Comparison of ENCODE assay signal across 11 cellular contexts in the genomic region with DNA sequence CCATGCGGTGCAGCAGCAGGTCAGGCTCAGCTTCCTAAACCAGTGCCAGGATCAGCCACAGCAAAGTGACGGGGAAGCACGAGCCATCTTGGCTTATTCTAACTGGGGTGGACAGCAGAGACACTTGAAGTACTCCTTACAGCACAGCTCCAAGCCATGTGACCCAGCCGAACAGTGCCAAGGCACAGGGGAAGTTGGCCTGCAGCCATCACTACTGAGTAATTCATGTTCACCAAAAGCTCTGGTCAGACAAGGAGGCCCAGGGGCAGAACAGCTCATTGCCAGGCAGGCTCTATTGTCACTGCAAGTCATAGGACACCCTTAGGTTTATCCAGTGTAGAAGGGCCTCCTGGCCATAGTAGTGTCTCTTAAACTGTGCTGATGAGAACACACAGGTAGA. TPM values are rescaled to one million over a fixed set of nuclear protein-coding genes. Genes with fewer than 3 reads are reported as not detected.
DNase-seq lines count a peak whose midpoint lies in the region; ATAC-seq and TF ChIP-seq lines count a peak whose summit lies in the region.
"Had no signal": no experiment of that assay in that cellular context is flagged by ENCODE, and none has a peak within 500 bp of the region (broad histone marks: within the 10 kb centered on the region; RNA-seq: fewer than 3 reads in every experiment).

No MANE protein-coding gene starts in this region.

- H3K4me1 ChIP-seq in adrenal gland (replicated peaks in 1 of 2): no peaks in the 10 kb centered on the region
- H3K4me1 ChIP-seq in thoracic aorta (ENCODE audit: control insufficient read depth in 1 of 2, low read depth in 2 of 2): peaks cover 0 to 9% of the 10 kb centered on the region in 2 donors

- DNase-seq in HT1080 (ENCODE audit: low read depth): peak; percentile 90
- peak; percentile 67 to 89 (median 85) for DNase-seq in adrenal gland
- peak; percentile 81 for DNase-seq in cardiac septum (ENCODE audit: low spot score)
- DNase-seq in thoracic aorta (ENCODE audit: low spot score): peak; percentile 11
- DNase-seq in superior temporal gyrus (ENCODE audit: extremely low spot score): no peak
- no peak for DNase-seq in lower leg skin (ENCODE audit: low spot score in 2 of 2)
- DNase-seq in omental fat pad (ENCODE audit: low spot score): no peak
- DNase-seq: NCI-H748 treated with DMSO at 0.1 percent for 48 hours had no signal

- ATAC-seq in thoracic aorta (ENCODE audit: insufficient number of reproducible peaks, low FRiP score, low read depth) (peak; percentile 46), GM19023 (IDR thresholded peaks at IDR 0.05; ENCODE audit: unreplicated experiment) (no peak), omental fat pad (ENCODE audit: low FRiP score) (no peak)
- ATAC-seq: activated CD4-positive, CD25-positive, alpha-beta regulatory T cell treated with anti-CD3 and anti-CD28 coated beads, Interleukin-2, amount 50 U/mL, for 24 hours had no signal

- no peak overlapping the region for H3K27ac ChIP-seq in adrenal gland
- no peak overlapping the region for H3K27ac ChIP-seq in thoracic aorta
- H3K27ac ChIP-seq: HL-60 had no signal

- H3K36me3 ChIP-seq in adrenal gland (replicated peaks in 1 of 2): no peaks in the 10 kb centered on the region
- no peaks in the 10 kb centered on the region for H3K36me3 ChIP-seq in thoracic aorta

- intact Hi-C loops in adrenal gland (cut with DNase I) (loop anchor here in 1 of 2 donors (10.0 kb wide), 1 partner anchor 186 kb away; no protein-coding TSS in a partner anchor), cardiac septum (cut with DNase I) (no loop called here), lower leg skin (cut with DNase I; ENCODE audit: low total_unique reads) (no loop called here)

- 46 to 53% (median 50%) methylated on average over 3 to 4 of the region's 4 CpGs for WGBS in adrenal gland, 4 donors
- 52 to 54% methylated on average over 4 of the region's 4 CpGs for WGBS in lower leg skin, 2 donors

- H3K4me3 ChIP-seq in adrenal gland (no peak overlapping the region), thoracic aorta (no peak overlapping the region), lower leg skin (ENCODE audit: low read depth, poor library complexity, severe bottlenecking) (no peak overlapping the region)

- H3K9me3 ChIP-seq in adrenal gland (replicated peaks in 1 of 3): no peaks in the 10 kb centered on the region
- no peaks in the 10 kb centered on the region for H3K9me3 ChIP-seq in thoracic aorta

- no peaks in the 10 kb centered on the region for H3K27me3 ChIP-seq in adrenal gland
- H3K27me3 ChIP-seq in thoracic aorta (replicated peaks; ENCODE audit: insufficient read depth): no peaks in the 10 kb centered on the region

- no peak for TF ChIP-seq POLR2A in adrenal gland (IDR thresholded peaks at IDR 0.05)
- TF ChIP-seq POLR2A in lower leg skin (IDR thresholded peaks at IDR 0.05): no peak

- TF ChIP-seq CTCF in adrenal gland (IDR thresholded peaks at IDR 0.05): no peak
- no peak for TF ChIP-seq CTCF in thoracic aorta (IDR thresholded peaks at IDR 0.05)
- TF ChIP-seq CTCF in lower leg skin (IDR thresholded peaks at IDR 0.05): no peak
- TF ChIP-seq CTCF in omental fat pad (IDR thresholded peaks at IDR 0.05): no peak

RNA-seq across cellular contexts. Expression of a gene that starts 23.4 kb away (rescaled TPM):
- 0.13 and 0.37 TPM in 2 replicates for total RNA-seq in HT1080 (2014; rRNA removed; shearing (Covaris generic))
- polyA plus RNA-seq in HT1080 (2015; cell fraction: cytosol; rRNA removed): 0.03 and 0.10 TPM in 2 replicates
- polyA plus RNA-seq in HT1080 (2015; cell fraction: nucleus; rRNA removed): 0.14 and 0.16 TPM in 2 replicates
- not detected for total RNA-seq in adrenal gland
- not detected for polyA plus RNA-seq in adrenal gland
- total RNA-seq in cardiac septum: not detected
- total RNA-seq in thoracic aorta: not detected
- 1 to 10 TPM in 1 of 4 donors, not detected in 3; 2.2 TPM for total RNA-seq in lower leg skin
- not detected for total RNA-seq in omental fat pad

Comparison
In these comparisons a context has a peak if more than half of its experiments do, and no peak if none do; other contexts are left out.
1. DNase-seq: peak in HT1080 (single experiment), adrenal gland (7 of 7), cardiac septum (single experiment) and thoracic aorta (single experiment); none in superior temporal gyrus (single experiment), lower leg skin (0 of 2) and omental fat pad (single experiment).